8 cellular contexts compared by ENCODE assay signal in the genomic region with DNA sequence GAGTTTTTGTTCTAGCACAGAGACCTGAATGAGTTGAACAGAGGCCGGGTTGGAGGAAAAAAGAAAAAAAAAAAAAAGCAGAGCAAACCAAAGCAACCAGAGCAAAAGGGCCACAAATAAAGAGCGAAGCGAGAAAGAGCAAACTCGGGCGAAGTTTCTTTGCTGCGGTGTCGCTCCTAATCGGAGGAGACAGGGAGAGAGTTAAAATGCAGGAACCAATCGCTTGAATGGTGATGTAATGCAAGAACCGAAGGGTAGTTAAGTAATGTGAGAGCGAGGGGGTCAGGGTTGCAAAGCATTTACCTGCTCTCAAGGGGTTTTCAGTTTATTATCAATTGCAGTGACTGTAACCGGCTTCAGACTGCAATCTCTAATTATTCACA.
DNase-seq lines count a peak whose midpoint lies in the region; ATAC-seq and TF ChIP-seq lines count a peak whose summit lies in the region.

No MANE protein-coding gene starts in this region.

- H3K27ac ChIP-seq in breast epithelium (peak overlapping the region in 1 of 2 donors; percentile 80), thymus (ENCODE audit: low read depth) (no peak overlapping the region)

- H3K27me3 ChIP-seq in breast epithelium, result no peaks in the 10 kb centered on the region
- H3K27me3 ChIP-seq in kidney epithelial cell (ENCODE audit: control insufficient read depth, insufficient read depth, low read length), result no peaks in the 10 kb centered on the region
- no peaks in the 10 kb centered on the region for H3K27me3 ChIP-seq in thymus (ENCODE audit: control insufficient read depth, insufficient read depth)

- H3K4me3 Mint-ChIP-seq in activated naive CD8-positive, alpha-beta T cell treated with anti-CD3 and anti-CD28 coated beads, Interleukin-2, amount 50 U/mL, for 24 hours, result no peak overlapping the region

- TF ChIP-seq CTCF in breast epithelium (IDR thresholded peaks at IDR 0.05) (no peak), kidney epithelial cell (IDR thresholded peaks at IDR 0.05; ENCODE audit: insufficient read depth, low read length, poor library complexity, severe bottlenecking) (no peak)

- H3K9me3 Mint-ChIP-seq in activated naive CD8-positive, alpha-beta T cell treated with anti-CD3 and anti-CD28 coated beads, Interleukin-2, amount 50 U/mL, for 24 hours, result no peaks in the 10 kb centered on the region

- 9% methylated on average over 12 of the region's 12 CpGs for WGBS in thymus

- no peaks in the 10 kb centered on the region for H3K4me1 Mint-ChIP-seq in activated naive CD8-positive, alpha-beta T cell treated with anti-CD3 and anti-CD28 coated beads, Interleukin-2, amount 50 U/mL, for 24 hours

- H3K4me1 ChIP-seq in breast epithelium (no peaks in the 10 kb centered on the region), thymus (ENCODE audit: control insufficient read depth, insufficient read depth, low read length) (peaks cover 7% of the 10 kb centered on the region)

- H3K9me3 ChIP-seq in breast epithelium (no peaks in the 10 kb centered on the region), thymus (ENCODE audit: control insufficient read depth) (no peaks in the 10 kb centered on the region)

- peaks cover 7% of the 10 kb centered on the region for H3K27me3 Mint-ChIP-seq in activated naive CD8-positive, alpha-beta T cell treated with anti-CD3 and anti-CD28 coated beads, Interleukin-2, amount 50 U/mL, for 24 hours

- DNase-seq in NCI-H2171 treated with DMSO at 0.1 percent for 48 hours (lab: John Stamatoyannopoulos, UW) (peak; percentile 17), NCI-H2171 (lab: John Stamatoyannopoulos, UW) (no peak), breast epithelium (ENCODE audit: low spot score in 2 of 2) (no peak), kidney epithelial cell (ENCODE audit: low read depth) (peak; percentile 52)
- DNase-seq in activated naive CD8-positive, alpha-beta T cell treated with anti-CD3 and anti-CD28 coated beads, Interleukin-2, amount 50 U/mL, for 24 hours, result no peak

- no peak for TF ChIP-seq POLR2A in breast epithelium (IDR thresholded peaks at IDR 0.05)

- no peaks in the 10 kb centered on the region for H3K36me3 Mint-ChIP-seq in activated naive CD8-positive, alpha-beta T cell treated with anti-CD3 and anti-CD28 coated beads, Interleukin-2, amount 50 U/mL, for 24 hours (ENCODE audit: low read depth)

- no peak for ATAC-seq in GM21515 (IDR thresholded peaks at IDR 0.05; ENCODE audit: unreplicated experiment)
- no peak for ATAC-seq in activated naive CD8-positive, alpha-beta T cell treated with anti-CD3 and anti-CD28 coated beads, Interleukin-2, amount 50 U/mL, for 24 hours
- ATAC-seq in HG03097 (IDR thresholded peaks at IDR 0.05; ENCODE audit: low FRiP score, unreplicated experiment), result no peak

- no peak overlapping the region for H3K27ac Mint-ChIP-seq in activated naive CD8-positive, alpha-beta T cell treated with anti-CD3 and anti-CD28 coated beads, Interleukin-2, amount 50 U/mL, for 24 hours

- H3K4me3 ChIP-seq in breast epithelium (peak overlapping the region; percentile 42 to 53 (median 50)), kidney epithelial cell (ENCODE audit: low read depth, low read length) (peak overlapping the region; percentile 33), thymus (ENCODE audit: low read length) (peak overlapping the region; percentile 14)

- intact Hi-C loops in breast epithelium (cut with DNase I; ENCODE audit: low total_unique reads), result no loop called here

- no peaks in the 10 kb centered on the region for H3K36me3 ChIP-seq in breast epithelium
- no peaks in the 10 kb centered on the region for H3K36me3 ChIP-seq in kidney epithelial cell (ENCODE audit: control insufficient read depth, insufficient read depth, low read length)
- H3K36me3 ChIP-seq in thymus (ENCODE audit: control insufficient read depth, insufficient read depth), result no peaks in the 10 kb centered on the region

Comparison
In these comparisons a context has a peak if more than half of its experiments do, and no peak if none do; other contexts are left out.
1. DNase-seq: peak in NCI-H2171 treated with DMSO at 0.1 percent for 48 hours (single experiment) and kidney epithelial cell (single experiment); none in NCI-H2171 (single experiment), breast epithelium (0 of 2) and activated naive CD8-positive, alpha-beta T cell treated with anti-CD3 and anti-CD28 coated beads, Interleukin-2, amount 50 U/mL, for 24 hours (single experiment).
2. Peak in every context shown above with its lines, with median percentiles within 50 percentile points of each other: H3K4me3 ChIP-seq.